ENCODE assay signal across 1 cellular context in the genomic region with DNA sequence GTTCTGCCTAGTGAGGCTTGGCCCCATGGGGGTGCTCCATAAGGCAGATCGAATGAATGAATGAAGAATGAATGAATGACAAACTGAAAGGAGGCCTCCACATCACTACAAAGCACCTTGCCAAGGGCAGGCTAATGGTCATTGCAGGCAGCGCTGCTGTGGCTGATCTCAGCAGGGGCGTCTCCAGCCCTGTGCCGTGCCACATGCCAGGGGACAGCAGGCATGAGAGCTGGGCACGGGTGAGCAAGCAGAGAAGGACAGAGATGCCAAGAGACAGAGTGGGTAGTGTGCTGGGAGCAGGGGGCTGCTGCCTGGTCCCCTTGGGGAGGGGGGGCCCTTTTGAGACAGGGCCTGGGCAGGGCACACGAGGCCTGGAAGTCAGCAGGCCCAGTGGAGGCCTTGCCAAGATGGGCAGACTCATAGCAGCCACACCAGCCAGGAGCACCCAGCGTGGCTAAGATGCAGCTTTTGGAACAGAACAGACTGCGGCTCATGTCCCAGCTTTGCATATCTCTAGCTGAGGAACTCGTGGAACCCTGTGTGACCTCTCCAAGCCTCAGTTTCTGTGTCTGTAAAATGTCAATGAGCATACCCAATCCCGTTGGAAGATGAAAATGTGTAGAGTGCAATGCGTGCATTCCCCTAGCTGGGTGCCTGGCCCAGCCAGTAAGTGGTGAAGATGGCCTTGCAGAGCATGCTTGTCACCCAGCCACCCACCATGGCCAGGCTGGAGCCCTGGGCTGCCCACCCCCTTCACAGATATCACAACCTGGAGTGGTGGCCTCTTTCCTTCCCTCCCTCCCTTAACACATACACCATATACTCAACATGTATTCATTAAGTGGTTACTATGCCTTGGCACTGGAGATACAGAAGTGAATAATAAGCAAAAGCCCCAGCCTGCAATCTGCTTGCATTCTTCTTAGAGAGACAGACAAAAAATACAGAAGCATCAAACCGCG.
TF ChIP-seq lines count a peak whose summit lies in the region.

No MANE protein-coding gene starts in this region.

TF ChIP-seq in GM23338, 12 proteins besides CTCF, POLR2A, EP300 and RAD21 (continued from another document):
- TF ChIP-seq ZNF462 (CRISPR knock-in tag; IDR thresholded peaks at IDR 0.05) (no peak), EZH2phosphoT487 (IDR thresholded peaks at IDR 0.05; ENCODE audit: unreplicated experiment) (no peak), CREB1 (CRISPR knock-in tag; IDR thresholded peaks at IDR 0.05; ENCODE audit: low read depth) (no peak)
- TF ChIP-seq, protein P1, sequence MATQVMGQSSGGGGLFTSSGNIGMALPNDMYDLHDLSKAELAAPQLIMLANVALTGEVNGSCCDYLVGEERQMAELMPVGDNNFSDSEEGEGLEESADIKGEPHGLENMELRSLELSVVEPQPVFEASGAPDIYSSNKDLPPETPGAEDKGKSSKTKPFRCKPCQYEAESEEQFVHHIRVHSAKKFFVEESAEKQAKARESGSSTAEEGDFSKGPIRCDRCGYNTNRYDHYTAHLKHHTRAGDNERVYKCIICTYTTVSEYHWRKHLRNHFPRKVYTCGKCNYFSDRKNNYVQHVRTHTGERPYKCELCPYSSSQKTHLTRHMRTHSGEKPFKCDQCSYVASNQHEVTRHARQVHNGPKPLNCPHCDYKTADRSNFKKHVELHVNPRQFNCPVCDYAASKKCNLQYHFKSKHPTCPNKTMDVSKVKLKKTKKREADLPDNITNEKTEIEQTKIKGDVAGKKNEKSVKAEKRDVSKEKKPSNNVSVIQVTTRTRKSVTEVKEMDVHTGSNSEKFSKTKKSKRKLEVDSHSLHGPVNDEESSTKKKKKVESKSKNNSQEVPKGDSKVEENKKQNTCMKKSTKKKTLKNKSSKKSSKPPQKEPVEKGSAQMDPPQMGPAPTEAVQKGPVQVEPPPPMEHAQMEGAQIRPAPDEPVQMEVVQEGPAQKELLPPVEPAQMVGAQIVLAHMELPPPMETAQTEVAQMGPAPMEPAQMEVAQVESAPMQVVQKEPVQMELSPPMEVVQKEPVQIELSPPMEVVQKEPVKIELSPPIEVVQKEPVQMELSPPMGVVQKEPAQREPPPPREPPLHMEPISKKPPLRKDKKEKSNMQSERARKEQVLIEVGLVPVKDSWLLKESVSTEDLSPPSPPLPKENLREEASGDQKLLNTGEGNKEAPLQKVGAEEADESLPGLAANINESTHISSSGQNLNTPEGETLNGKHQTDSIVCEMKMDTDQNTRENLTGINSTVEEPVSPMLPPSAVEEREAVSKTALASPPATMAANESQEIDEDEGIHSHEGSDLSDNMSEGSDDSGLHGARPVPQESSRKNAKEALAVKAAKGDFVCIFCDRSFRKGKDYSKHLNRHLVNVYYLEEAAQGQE (IDR thresholded peaks at IDR 0.05; ENCODE audit: unreplicated experiment), result no peak
TF ChIP-seq in GM23338: peak in this region for 0.
